24 cellular contexts compared by ENCODE assay signal in genomic region chr17:22221344-22221743, GRCh38.
"Had no signal": no experiment of that assay in that cellular context is flagged by ENCODE, and none has a peak within 500 bp of the region (broad histone marks: within the 10 kb centered on the region; RNA-seq: fewer than 3 reads in every experiment).

No MANE protein-coding gene starts in this region.

- ATAC-seq: activated CD8-positive, alpha-beta T cell treated with anti-CD3 and anti-CD28 coated beads for 36 hours; activated T-cell treated with anti-CD3 and anti-CD28 coated beads, Interleukin-2, amount 50 U/mL, for 72 hours; activated T-helper 17 cell treated with anti-CD3 and anti-CD28 coated beads, Interleukin-2, amount 50 U/mL, for 72 hours; body of pancreas; PC-3 had no signal

- H3K27me3 ChIP-seq: body of pancreas, breast epithelium had no signal

- DNase-seq: activated CD4-positive, alpha-beta T cell treated with anti-CD3 and anti-CD28 coated beads, Interleukin-2, amount 10 ng/mL, durations not matched to agents 24 days and 14 days; activated CD4-positive, alpha-beta T cell treated with anti-CD3 and anti-CD28 coated beads, Interleukin-2, amount 50 U/mL, for 4 hours; activated CD8-positive, alpha-beta T cell treated with anti-CD3 and anti-CD28 coated beads for 36 hours; activated effector memory CD4-positive, alpha-beta T cell treated with anti-CD3 and anti-CD28 coated beads, Interleukin-2, amount 50 U/mL, for 16 hours; activated naive CD4-positive, alpha-beta T cell treated with Interleukin-2 at 50 U/mL for 16 hours; activated naive CD8-positive, alpha-beta T cell treated with anti-CD3 and anti-CD28 coated beads, Interleukin-2, amount 10 ng/mL, durations not matched to agents 7 days and 5 days; activated T-cell treated with anti-CD3 and anti-CD28 coated beads, Interleukin-2, amount 50 U/mL, for 1 hour; activated T-cell treated with anti-CD3 and anti-CD28 coated beads, Interleukin-2, amount 50 U/mL, for 72 hours; body of pancreas; Karpas-422; KBM-7; NCI-H1105; NCI-H1417 treated with DMSO at 0.1 percent for 48 hours; NCI-H187 treated with DMSO at 0.1 percent for 48 hours; NCI-H2081; NCI-H345; NCI-H524 treated with DMSO at 0.1 percent for 48 hours; NK-92 treated with Interleukin-12 subunit alpha and Interleukin-12 subunit beta, amount 100 ng/mL, for 24 hours; PC-3; Right ventricle myocardium superior had no signal

- H3K27ac Mint-ChIP-seq: activated CD4-positive, alpha-beta T cell treated with anti-CD3 and anti-CD28 coated beads, Interleukin-2, amount 10 ng/mL, durations not matched to agents 24 days and 14 days; activated CD8-positive, alpha-beta T cell treated with anti-CD3 and anti-CD28 coated beads for 36 hours; activated naive CD4-positive, alpha-beta T cell treated with anti-CD3 and anti-CD28 coated beads, Interleukin-2, amount 50 U/mL, for 24 hours; activated naive CD8-positive, alpha-beta T cell treated with anti-CD3 and anti-CD28 coated beads, Interleukin-2, amount 10 ng/mL, durations not matched to agents 7 days and 5 days; activated T-cell treated with anti-CD3 and anti-CD28 coated beads, Interleukin-2, amount 50 U/mL, for 72 hours; activated T-helper 17 cell treated with anti-CD3 and anti-CD28 coated beads, Interleukin-2, amount 50 U/mL, for 72 hours had no signal

- H3K9me3 Mint-ChIP-seq: activated CD4-positive, alpha-beta T cell treated with anti-CD3 and anti-CD28 coated beads, Interleukin-2, amount 10 ng/mL, durations not matched to agents 24 days and 14 days; activated naive CD4-positive, alpha-beta T cell treated with anti-CD3 and anti-CD28 coated beads, Interleukin-2, amount 50 U/mL, for 24 hours; activated naive CD8-positive, alpha-beta T cell treated with anti-CD3 and anti-CD28 coated beads, Interleukin-2, amount 10 ng/mL, durations not matched to agents 7 days and 5 days; activated T-helper 17 cell treated with anti-CD3 and anti-CD28 coated beads, Interleukin-2, amount 50 U/mL, for 72 hours had no signal

- H3K4me1 Mint-ChIP-seq: activated CD4-positive, alpha-beta T cell treated with anti-CD3 and anti-CD28 coated beads, Interleukin-2, amount 10 ng/mL, durations not matched to agents 24 days and 14 days; activated naive CD4-positive, alpha-beta T cell treated with anti-CD3 and anti-CD28 coated beads, Interleukin-2, amount 50 U/mL, for 24 hours; activated naive CD8-positive, alpha-beta T cell treated with anti-CD3 and anti-CD28 coated beads, Interleukin-2, amount 10 ng/mL, durations not matched to agents 7 days and 5 days; activated T-helper 17 cell treated with anti-CD3 and anti-CD28 coated beads, Interleukin-2, amount 50 U/mL, for 72 hours had no signal

- H3K4me3 Mint-ChIP-seq: activated CD4-positive, alpha-beta T cell treated with anti-CD3 and anti-CD28 coated beads, Interleukin-2, amount 10 ng/mL, durations not matched to agents 24 days and 14 days; activated CD8-positive, alpha-beta T cell treated with anti-CD3 and anti-CD28 coated beads for 36 hours; activated naive CD4-positive, alpha-beta T cell treated with anti-CD3 and anti-CD28 coated beads, Interleukin-2, amount 50 U/mL, for 24 hours; activated naive CD8-positive, alpha-beta T cell treated with anti-CD3 and anti-CD28 coated beads, Interleukin-2, amount 10 ng/mL, durations not matched to agents 7 days and 5 days; activated T-cell treated with anti-CD3 and anti-CD28 coated beads, Interleukin-2, amount 50 U/mL, for 72 hours; activated T-helper 17 cell treated with anti-CD3 and anti-CD28 coated beads, Interleukin-2, amount 50 U/mL, for 72 hours had no signal

- H3K9me3 ChIP-seq: body of pancreas had no signal

- H3K36me3 ChIP-seq: breast epithelium had no signal

- H3K4me3 ChIP-seq: body of pancreas, breast epithelium, SK-N-MC had no signal

- H3K36me3 Mint-ChIP-seq: activated naive CD4-positive, alpha-beta T cell treated with anti-CD3 and anti-CD28 coated beads, Interleukin-2, amount 50 U/mL, for 24 hours; activated naive CD8-positive, alpha-beta T cell treated with anti-CD3 and anti-CD28 coated beads, Interleukin-2, amount 10 ng/mL, durations not matched to agents 7 days and 5 days had no signal

- H3K4me1 ChIP-seq: body of pancreas, breast epithelium had no signal

- H3K27ac ChIP-seq: body of pancreas, breast epithelium, SK-N-MC had no signal
